Comparison of ENCODE assay signal across 19 cellular contexts in the genomic region with DNA sequence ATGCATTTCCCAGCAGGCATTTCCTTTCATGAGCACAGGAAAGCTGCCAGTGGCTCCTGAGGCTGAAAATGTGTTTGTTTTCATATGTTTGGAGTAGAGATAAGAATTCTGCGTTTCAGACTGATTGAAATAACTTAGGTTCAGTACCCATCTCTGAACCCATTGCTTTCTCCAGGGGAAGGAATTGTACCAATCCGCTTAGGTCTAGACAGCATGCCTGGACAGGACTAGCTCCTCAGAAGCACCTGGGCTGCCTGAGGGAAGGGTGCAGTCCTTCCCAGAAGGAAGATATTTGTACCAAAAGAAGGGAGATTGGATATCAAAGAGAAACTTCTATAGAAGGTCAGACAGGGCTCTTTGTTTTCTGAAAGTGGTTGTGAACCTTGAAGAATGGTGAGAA.
"Had no signal": no experiment of that assay in that cellular context is flagged by ENCODE, and none has a peak within 500 bp of the region (broad histone marks: within the 10 kb centered on the region; RNA-seq: fewer than 3 reads in every experiment).

No MANE protein-coding gene starts in this region.

- H3K27me3 Mint-ChIP-seq: natural killer cell treated with Interleukin-12 subunit alpha and Interleukin-12 subunit beta and Interleukin-15 and Interleukin-18, amount 100 ng/mL, for 72 hours had no signal

- H3K36me3 ChIP-seq: esophagus squamous epithelium, heart left ventricle, neural progenitor cell, ovary, tibial artery, upper lobe of right lung, vagina had no signal

- H3K9me3 ChIP-seq: esophagus squamous epithelium, heart left ventricle, ovary, tibial artery, upper lobe of right lung, vagina had no signal

- H3K27ac ChIP-seq: coronary artery, epithelial cell of prostate, esophagus squamous epithelium, heart left ventricle, neural progenitor cell, ovary, tibial artery, upper lobe of right lung, vagina had no signal

- H3K36me3 Mint-ChIP-seq: natural killer cell treated with Interleukin-12 subunit alpha and Interleukin-12 subunit beta and Interleukin-15 and Interleukin-18, amount 100 ng/mL, for 72 hours; neural progenitor cell had no signal

- H3K4me1 ChIP-seq: heart left ventricle, tibial artery, upper lobe of right lung, vagina had no signal

- H3K4me3 ChIP-seq: coronary artery, esophagus squamous epithelium, heart left ventricle, neural progenitor cell, ovary, tibial artery, upper lobe of right lung, vagina had no signal

- DNase-seq: effector CD8-positive, alpha-beta T cell; esophagus squamous epithelium; foreskin melanocyte; heart left ventricle; hypothalamus; nucleus accumbens; ovary; right cardiac atrium; small intestine; stimulated activated CD4-positive, alpha-beta T cell treated with anti-CD3 and anti-CD28 coated beads, Interleukin-12 subunit alpha, Interleukin-12 subunit beta, amount 100 ng/mL, for 4 hours; stimulated activated naive CD4-positive, alpha-beta T cell treated with Interleukin-2 at 50 U/mL for 16 hours; tibial artery; upper lobe of right lung had no signal

- H3K27me3 ChIP-seq: esophagus squamous epithelium, heart left ventricle, neural progenitor cell, ovary, tibial artery, upper lobe of right lung, vagina had no signal

- H2AFZ ChIP-seq: neural progenitor cell had no signal

- H3K27ac Mint-ChIP-seq: natural killer cell treated with Interleukin-12 subunit alpha and Interleukin-12 subunit beta and Interleukin-15 and Interleukin-18, amount 100 ng/mL, for 72 hours; neural progenitor cell had no signal

- H3K4me3 Mint-ChIP-seq: natural killer cell treated with Interleukin-12 subunit alpha and Interleukin-12 subunit beta and Interleukin-15 and Interleukin-18, amount 100 ng/mL, for 72 hours; neural progenitor cell had no signal

- H3K9me3 Mint-ChIP-seq: neural progenitor cell had no signal

- H3K4me2 ChIP-seq: neural progenitor cell had no signal

- FAIRE-seq: islet of Langerhans, small intestine had no signal
